25 cellular contexts compared by ENCODE assay signal in genomic region chr6:1103945-1104623, GRCh38.
A peak's percentile ranks its signal among the peaks of the same experiment; 100 is the strongest.
DNase-seq lines count a peak whose midpoint lies in the region; ATAC-seq, FAIRE-seq and TF ChIP-seq lines count a peak whose summit lies in the region.
"Had no signal": no experiment of that assay in that cellular context is flagged by ENCODE, and none has a peak within 500 bp of the region (broad histone marks: within the 10 kb centered on the region; RNA-seq: fewer than 3 reads in every experiment).

No MANE protein-coding gene starts in this region.

- peaks cover 20% of the 10 kb centered on the region for H3K27me3 Mint-ChIP-seq in neural progenitor cell (ENCODE audit: insufficient read depth, low read depth)

- no peak overlapping the region for H4K5ac ChIP-seq in H1 (ENCODE audit: insufficient read length, low read depth, low read length)

- H2AFZ ChIP-seq in H1 (ENCODE audit: low read length) (no peak overlapping the region), neural progenitor cell (replicated peaks) (no peak overlapping the region)

- no peak overlapping the region for H4K91ac ChIP-seq in H1 (replicated peaks; ENCODE audit: insufficient read length, low read length)

- H3K9me3 ChIP-seq in HUES48 (ENCODE audit: control insufficient read depth, insufficient read depth, low read length) = peaks cover 3% of the 10 kb centered on the region; the same call in 1 of the 2 replicates
- peaks cover 2 to 7% of the 10 kb centered on the region in 2 experiments; a peak in 2 of 4 replicates for H3K9me3 ChIP-seq in H1 (ENCODE audit: insufficient read depth in 2 of 2, low read depth in 1 of 2, low read length in 1 of 2)
- H3K9me3 ChIP-seq in neural progenitor cell (ENCODE audit: low read depth) = no peaks in the 10 kb centered on the region
- no peaks in the 10 kb centered on the region for H3K9me3 ChIP-seq in MG63

- peaks cover 28% of the 10 kb centered on the region for H3K9me3 Mint-ChIP-seq in neural progenitor cell
- H3K9me3 Mint-ChIP-seq: activated naive CD4-positive, alpha-beta T cell treated with anti-CD3 and anti-CD28 coated beads, Interleukin-2, amount 50 U/mL, for 72 hours; T-helper 1 cell treated with Interleukin-12 subunit alpha and Interleukin-12 subunit beta and Interleukin-4 antibody, amounts not matched to agents 30 μg/mL and 1 μg/mL, for 36 hours had no signal

- H2BK120ac ChIP-seq in H1 (replicated peaks; ENCODE audit: low read depth, low read length) = no peak overlapping the region

- H3K79me2 ChIP-seq in H1 (ENCODE audit: control insufficient read depth in 1 of 2, insufficient read depth in 2 of 2, low read length in 2 of 2) (no peaks in the 10 kb centered on the region), neural progenitor cell (ENCODE audit: low read depth) (no peaks in the 10 kb centered on the region)

- H3K18ac ChIP-seq in H1 (ENCODE audit: extremely low read depth, low read length) = no peak overlapping the region

- WGBS in H1 (ENCODE audit: extremely low coverage in 1 of 2, insufficient coverage in 1 of 2, insufficient read length in 1 of 2, insufficient replicate concordance in 2 of 2, low coverage in 1 of 2, low lambda C conversion rate in 2 of 2, missing lambda C conversion rate in 1 of 2), 2 experiments = 59% methylated on average over 7 of the region's 7 CpGs; no CpG with 5 or more reads in 1 of the 2 experiments

- no peak overlapping the region for H3K4me3 ChIP-seq in HUES48 (ENCODE audit: low read depth, low read length)
- H3K4me3 ChIP-seq in H1 (ENCODE audit: extremely low read depth in 1 of 4, insufficient read depth in 2 of 4, low read depth in 3 of 4, low read length in 4 of 4) = no peak overlapping the region
- no peak overlapping the region for H3K4me3 ChIP-seq in neural progenitor cell
- H3K4me3 ChIP-seq in MG63 = no peak overlapping the region
- H3K4me3 ChIP-seq: SK-N-MC, spleen had no signal

- no peak overlapping the region for H2BK20ac ChIP-seq in H1 (ENCODE audit: low read length)

- no peaks in the 10 kb centered on the region for H3K23me2 ChIP-seq in H1 (ENCODE audit: low read depth, low read length)

- H3K14ac ChIP-seq in H1 (ENCODE audit: insufficient read length) = no peak overlapping the region

- no peak overlapping the region for H3K56ac ChIP-seq in H1 (replicated peaks; ENCODE audit: insufficient read length, low read depth, low read length)

- POLR2A ChIA-PET in H1 (lab: Charles Lee; ENCODE audit: partially characterized antibody) = no interaction called here

- peak overlapping the region; percentile 21 for H3K4me3 Mint-ChIP-seq in neural progenitor cell
- H3K4me3 Mint-ChIP-seq: naive thymus-derived CD8-positive, alpha-beta T cell; T-helper 1 cell treated with Interleukin-12 subunit alpha and Interleukin-12 subunit beta and Interleukin-4 antibody, amounts not matched to agents 30 μg/mL and 1 μg/mL, for 36 hours had no signal

- no peak overlapping the region for H2BK5ac ChIP-seq in H1 (ENCODE audit: low read depth, low read length)

- no peak overlapping the region for H2BK12ac ChIP-seq in H1 (ENCODE audit: low read depth, low read length)

- no peak overlapping the region for H3K4ac ChIP-seq in H1 (replicated peaks; ENCODE audit: insufficient read length, low read depth, low read length)

- no peak overlapping the region for H4K8ac ChIP-seq in H1 (ENCODE audit: extremely low read depth, insufficient read depth, low read length)

- H3K23ac ChIP-seq in H1 (ENCODE audit: insufficient read length) = no peak overlapping the region

- H3K36me3 ChIP-seq in HUES48 (ENCODE audit: control insufficient read depth, insufficient read depth, low read length) (no peaks in the 10 kb centered on the region), H1 (ENCODE audit: control insufficient read depth in 2 of 4, insufficient read depth in 4 of 4, low read length in 3 of 4) (no peaks in the 10 kb centered on the region), neural progenitor cell (no peaks in the 10 kb centered on the region), MG63 (no peaks in the 10 kb centered on the region)
- H3K36me3 ChIP-seq: spleen had no signal

- peaks cover 2 to 3% of the 10 kb centered on the region in 2 experiments for H4K20me1 ChIP-seq in H1 (replicated peaks in 1 of 2; ENCODE audit: control insufficient read depth in 1 of 2, insufficient read depth in 2 of 2, low read length in 2 of 2)
- no peaks in the 10 kb centered on the region for H4K20me1 ChIP-seq in neural progenitor cell (ENCODE audit: low read depth)

- no peak for TF ChIP-seq POLR2A in H1 (IDR thresholded peaks at IDR 0.05; ENCODE audit: control extremely low read depth in 1 of 2, low read depth in 2 of 2, low read length in 2 of 2)

- peaks cover 5% of the 10 kb centered on the region for H3K36me3 Mint-ChIP-seq in neural progenitor cell
- H3K36me3 Mint-ChIP-seq: activated naive CD4-positive, alpha-beta T cell treated with anti-CD3 and anti-CD28 coated beads, Interleukin-2, amount 50 U/mL, for 72 hours; naive thymus-derived CD8-positive, alpha-beta T cell had no signal

- H2BK15ac ChIP-seq in H1 (ENCODE audit: low read length) = no peak overlapping the region

- H3K27ac ChIP-seq in HUES48 (ENCODE audit: low read depth, low read length) (peak overlapping the region; percentile 34), H1 (ENCODE audit: low read depth, low read length) (no peak overlapping the region), neural progenitor cell (no peak overlapping the region)
- H3K27ac ChIP-seq: SK-N-MC, spleen had no signal

- no peak for TF ChIP-seq RAD21 in H1 (IDR thresholded peaks at IDR 0.05 in 1 of 2, conservative IDR thresholded peaks at IDR 0.05 in 1 of 2; ENCODE audit: low read depth in 2 of 2, low read length in 2 of 2)

- peak; percentile 93 for DNase-seq in ELF-1 (ENCODE audit: low read depth, low spot score)
- DNase-seq in H1 (ENCODE audit: low read depth in 1 of 2, low spot score in 2 of 2) = no peak
- peak; percentile 6 for DNase-seq in neural progenitor cell (ENCODE audit: low spot score)
- DNase-seq in MG63 = no peak
- no peak for DNase-seq in NCI-H1092 (lab: John Stamatoyannopoulos, UW)
- DNase-seq: activated T-cell treated with anti-CD3 and anti-CD28 coated beads for 4 hours; anterior cingulate cortex; C1 segment of cervical spinal cord; central memory CD4-positive, alpha-beta T cell; COR-L47; DND-41; hypothalamus; kidney; naive thymus-derived CD8-positive, alpha-beta T cell; NCI-H1105; NCI-H2081 treated with DMSO at 0.1 percent for 48 hours; NCI-H226; NCI-H82; RPMI8226; spleen had no signal

- H3K9ac ChIP-seq in HUES48 (ENCODE audit: low read depth, low read length) = no peak overlapping the region
- no peak overlapping the region for H3K9ac ChIP-seq in H1 (replicated peaks in 1 of 4; ENCODE audit: extremely low read depth in 1 of 4, low read depth in 3 of 4, low read length in 3 of 4)
- H3K9ac ChIP-seq in neural progenitor cell = no peak overlapping the region

- H3K4me1 ChIP-seq in HUES48 (ENCODE audit: control insufficient read depth, insufficient read depth, low read length) (peaks cover 19% of the 10 kb centered on the region), H1 (replicated peaks in 1 of 4; ENCODE audit: control insufficient read depth in 3 of 4, insufficient read depth in 4 of 4, low read length in 3 of 4) (peaks cover 0 to 4% (median 0%) of the 10 kb centered on the region in 4 experiments; a peak in 2 of 7 replicates), neural progenitor cell (peaks cover 10% of the 10 kb centered on the region)
- H3K4me1 ChIP-seq: spleen had no signal

- H3K4me1 Mint-ChIP-seq in neural progenitor cell = peaks cover 39% of the 10 kb centered on the region
- H3K4me1 Mint-ChIP-seq: naive thymus-derived CD8-positive, alpha-beta T cell had no signal

- TF ChIP-seq CTCF in H1 (IDR thresholded peaks at IDR 0.05; ENCODE audit: control extremely low read depth in 1 of 3, insufficient read depth in 1 of 3, low read depth in 1 of 3, low read length in 3 of 3) (no peak), neural progenitor cell (IDR thresholded peaks at IDR 0.05) (no peak)

- H3F3A ChIP-seq in neural progenitor cell (ENCODE audit: low read depth) = no peaks in the 10 kb centered on the region

- no peaks in the 10 kb centered on the region for H3K79me1 ChIP-seq in H1 (ENCODE audit: low read depth, low read length)

- CTCF ChIA-PET in H1 (lab: Charles Lee; ENCODE audit: partially characterized antibody) = interaction anchor here (1.1 to 2.3 kb wide), 2 partner anchors 11 to 191 kb away, joined by 4 to 5 read pairs; no protein-coding TSS in a partner anchor

- no peak overlapping the region for H3K4me2 ChIP-seq in H1 (ENCODE audit: insufficient read depth in 1 of 2, low read depth in 2 of 2, low read length in 2 of 2)
- peak overlapping the region; percentile 27 for H3K4me2 ChIP-seq in neural progenitor cell

- H2AK5ac ChIP-seq in H1 (ENCODE audit: low read depth, low read length) = no peak overlapping the region

- no peak for TF ChIP-seq EP300 in H1 (IDR thresholded peaks at IDR 0.05; ENCODE audit: borderline replicate concordance in 1 of 2, low read depth in 2 of 2, low read length in 2 of 2)

- peaks cover 100% of the 10 kb centered on the region for H3K27me3 ChIP-seq in HUES48 (ENCODE audit: control insufficient read depth, insufficient read depth, low read length)
- H3K27me3 ChIP-seq in H1 (replicated peaks in 1 of 4; ENCODE audit: control insufficient read depth in 3 of 4, extremely low read depth in 1 of 4, insufficient read depth in 3 of 4, low read length in 3 of 4) = peaks cover 79 to 98% (median 92%) of the 10 kb centered on the region in 4 experiments
- H3K27me3 ChIP-seq in neural progenitor cell = peaks cover 85% of the 10 kb centered on the region
- no peaks in the 10 kb centered on the region for H3K27me3 ChIP-seq in MG63

- no peak for FAIRE-seq in H1 (lab: Jason Lieb, UNC)
- FAIRE-seq: kidney had no signal

- ATAC-seq in GM21723 (IDR thresholded peaks at IDR 0.05; ENCODE audit: unreplicated experiment) = no peak
- ATAC-seq: activated naive CD4-positive, alpha-beta T cell treated with anti-CD3 and anti-CD28 coated beads, Interleukin-2, amount 50 U/mL, for 72 hours; naive thymus-derived CD8-positive, alpha-beta T cell had no signal

- H3K27ac Mint-ChIP-seq in neural progenitor cell = peak overlapping the region; percentile 53
- H3K27ac Mint-ChIP-seq: activated naive CD4-positive, alpha-beta T cell treated with anti-CD3 and anti-CD28 coated beads, Interleukin-2, amount 50 U/mL, for 72 hours; T-helper 1 cell treated with Interleukin-12 subunit alpha and Interleukin-12 subunit beta and Interleukin-4 antibody, amounts not matched to agents 30 μg/mL and 1 μg/mL, for 36 hours had no signal

TF ChIP-seq in H1, 55 proteins besides CTCF, POLR2A, EP300 and RAD21 (continues in another document):
- TF ChIP-seq NANOG (IDR thresholded peaks at IDR 0.05; ENCODE audit: insufficient read depth, low read depth, low read length, poor library complexity, severe bottlenecking) (peak; percentile 60), BRCA1 (IDR thresholded peaks at IDR 0.05; ENCODE audit: low read depth, low read length) (no peak), PHF8 (conservative IDR thresholded peaks at IDR 0.05; ENCODE audit: low read depth, low read length) (no peak), SIX5 (IDR thresholded peaks at IDR 0.05; ENCODE audit: low read depth, low read length) (no peak)
- TF ChIP-seq, protein P1, sequence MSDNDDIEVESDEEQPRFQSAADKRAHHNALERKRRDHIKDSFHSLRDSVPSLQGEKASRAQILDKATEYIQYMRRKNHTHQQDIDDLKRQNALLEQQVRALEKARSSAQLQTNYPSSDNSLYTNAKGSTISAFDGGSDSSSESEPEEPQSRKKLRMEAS (IDR thresholded peaks at IDR 0.05) = peak; percentile 90

Comparison
In these comparisons a context has a peak if more than half of its experiments do, and no peak if none do; other contexts are left out.
1. DNase-seq: peak in ELF-1 (single experiment) and neural progenitor cell (single experiment); none in H1 (0 of 2), MG63 (single experiment) and NCI-H1092 (single experiment).